ENCODE assay signal across 16 cellular contexts in genomic region chr10:19169684-19170083, GRCh38.
"Had no signal": no experiment of that assay in that cellular context is flagged by ENCODE, and none has a peak within 500 bp of the region (broad histone marks: within the 10 kb centered on the region; RNA-seq: fewer than 3 reads in every experiment).

No MANE protein-coding gene starts in this region.

- H3K27ac ChIP-seq: ascending aorta, ovary, stomach had no signal

- H3K27me3 Mint-ChIP-seq: activated CD4-positive, alpha-beta T cell treated with anti-CD3 and anti-CD28 coated beads, Interleukin-2, amount 10 ng/mL, durations not matched to agents 24 days and 14 days; activated naive CD8-positive, alpha-beta T cell treated with anti-CD3 and anti-CD28 coated beads, Interleukin-2, amount 50 U/mL, for 24 hours; central memory CD8-positive, alpha-beta T cell; dendritic cell treated with granulocyte-macrophage colony-stimulating factor and Interleukin-4, amounts not matched to agents 40 ng/mL and 50 ng/mL, for 4 days; effector memory CD8-positive, alpha-beta T cell; T-helper 17 cell had no signal

- H3K9me3 ChIP-seq: ascending aorta, ovary had no signal

- FAIRE-seq: kidney, small intestine, urothelium cell line had no signal

- DNase-seq: activated CD4-positive, alpha-beta T cell treated with anti-CD3 and anti-CD28 coated beads, Interleukin-2, amount 10 ng/mL, durations not matched to agents 24 days and 14 days; activated naive CD4-positive, alpha-beta T cell treated with Interleukin-2 at 50 U/mL for 16 hours; activated naive CD8-positive, alpha-beta T cell treated with anti-CD3 and anti-CD28 coated beads, Interleukin-2, amount 50 U/mL, for 24 hours; effector memory CD8-positive, alpha-beta T cell; kidney; ovary; small intestine; stomach; T-helper 17 cell had no signal

- H3K4me3 Mint-ChIP-seq: activated CD4-positive, alpha-beta T cell treated with anti-CD3 and anti-CD28 coated beads, Interleukin-2, amount 10 ng/mL, durations not matched to agents 24 days and 14 days; activated naive CD8-positive, alpha-beta T cell treated with anti-CD3 and anti-CD28 coated beads, Interleukin-2, amount 50 U/mL, for 24 hours; activated T-helper 1 cell treated with anti-CD3 and anti-CD28 coated beads, Interleukin-12 subunit alpha, Interleukin-12 subunit beta, Interleukin-2, Interleukin-4 antibody, amounts not matched to agents 30 ng/mL and 10 ng/mL and 1 ng/mL, durations not matched to agents 14 hours and 24 hours and 36 hours; central memory CD8-positive, alpha-beta T cell; dendritic cell treated with granulocyte-macrophage colony-stimulating factor and Interleukin-4, amounts not matched to agents 40 ng/mL and 50 ng/mL, for 4 days; effector memory CD8-positive, alpha-beta T cell; neural crest cell; T-helper 17 cell; WTC11 had no signal

- H3K9me3 Mint-ChIP-seq: activated CD4-positive, alpha-beta T cell treated with anti-CD3 and anti-CD28 coated beads, Interleukin-2, amount 10 ng/mL, durations not matched to agents 24 days and 14 days; dendritic cell treated with granulocyte-macrophage colony-stimulating factor and Interleukin-4, amounts not matched to agents 40 ng/mL and 50 ng/mL, for 4 days; neural crest cell; WTC11 had no signal

- H3K27me3 ChIP-seq: ascending aorta, ovary, stomach had no signal

- H3K4me1 Mint-ChIP-seq: activated CD4-positive, alpha-beta T cell treated with anti-CD3 and anti-CD28 coated beads, Interleukin-2, amount 10 ng/mL, durations not matched to agents 24 days and 14 days; activated naive CD8-positive, alpha-beta T cell treated with anti-CD3 and anti-CD28 coated beads, Interleukin-2, amount 50 U/mL, for 24 hours; central memory CD8-positive, alpha-beta T cell; neural crest cell; T-helper 17 cell had no signal

- H3K36me3 Mint-ChIP-seq: WTC11 had no signal

- H3K4me1 ChIP-seq: ascending aorta, stomach had no signal

- H3K4me3 ChIP-seq: ascending aorta, ovary, stomach had no signal

- H3K36me3 ChIP-seq: ascending aorta, ovary, stomach had no signal

- H3K27ac Mint-ChIP-seq: activated CD4-positive, alpha-beta T cell treated with anti-CD3 and anti-CD28 coated beads, Interleukin-2, amount 10 ng/mL, durations not matched to agents 24 days and 14 days; activated naive CD8-positive, alpha-beta T cell treated with anti-CD3 and anti-CD28 coated beads, Interleukin-2, amount 50 U/mL, for 24 hours; activated T-helper 1 cell treated with anti-CD3 and anti-CD28 coated beads, Interleukin-12 subunit alpha, Interleukin-12 subunit beta, Interleukin-2, Interleukin-4 antibody, amounts not matched to agents 30 ng/mL and 10 ng/mL and 1 ng/mL, durations not matched to agents 14 hours and 24 hours and 36 hours; dendritic cell treated with granulocyte-macrophage colony-stimulating factor and Interleukin-4, amounts not matched to agents 40 ng/mL and 50 ng/mL, for 4 days; effector memory CD8-positive, alpha-beta T cell; T-helper 17 cell; WTC11 had no signal

- ATAC-seq: activated naive CD8-positive, alpha-beta T cell treated with anti-CD3 and anti-CD28 coated beads, Interleukin-2, amount 50 U/mL, for 24 hours; effector memory CD8-positive, alpha-beta T cell; T-helper 17 cell had no signal
